ENCODE assay signal across 6 cellular contexts in the genomic region with DNA sequence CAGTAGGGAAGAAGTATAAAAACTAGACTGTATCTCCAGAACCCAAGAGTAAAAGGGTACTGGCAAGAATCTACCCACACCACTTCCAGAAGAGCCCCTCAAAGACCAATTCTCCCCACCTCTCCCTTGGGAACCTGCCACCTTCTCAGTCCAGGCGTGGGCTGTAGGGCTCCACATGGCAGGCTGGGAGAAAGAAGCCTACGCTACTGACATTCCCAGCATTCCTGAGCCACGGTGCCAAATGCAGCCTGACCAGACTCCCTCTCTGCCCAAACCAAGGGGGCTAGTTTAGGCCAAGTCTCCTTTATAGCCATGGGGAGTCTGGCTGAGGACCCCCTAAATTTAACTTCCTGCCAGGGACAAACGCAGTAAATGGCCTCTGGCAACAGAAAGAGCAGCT. TPM values are rescaled to one million over a fixed set of nuclear protein-coding genes. Genes with fewer than 3 reads are reported as not detected.
DNase-seq lines count a peak whose midpoint lies in the region; ATAC-seq and TF ChIP-seq lines count a peak whose summit lies in the region.

No MANE protein-coding gene starts in this region.

- no peak for ATAC-seq in lower lobe of right lung

- intact Hi-C loops in CD4-positive, alpha-beta memory T cell (cut with micrococcal nuclease): loop anchor here (5.0 to 10.0 kb wide), 4 partner anchors 191 to 446 kb away; partner anchors contain the start of genes AQP10, ATP8B2 and ZBTB7B
- intact Hi-C loops in activated CD4-positive, alpha-beta memory T cell treated with anti-CD3 and anti-CD28 coated beads for 36 hours (cut with micrococcal nuclease): loop anchor here (5.0 kb wide), 1 partner anchor 204 kb away; no protein-coding TSS in a partner anchor
- intact Hi-C loops in lower lobe of right lung (cut with DNase I): no loop called here

- H3K27ac Mint-ChIP-seq in CD4-positive, alpha-beta memory T cell: peak overlapping the region; percentile 2 to 88 (median 75)
- peak overlapping the region; percentile 86 for H3K27ac Mint-ChIP-seq in activated CD4-positive, alpha-beta memory T cell treated with anti-CD3 and anti-CD28 coated beads for 36 hours

- peaks cover 48% of the 10 kb centered on the region for H3K36me3 ChIP-seq in CD4-positive, alpha-beta memory T cell (ENCODE audit: insufficient read depth, low read length)
- H3K36me3 ChIP-seq in lower lobe of right lung: peaks cover 48% of the 10 kb centered on the region

- TF ChIP-seq CTCF in lower lobe of right lung (IDR thresholded peaks at IDR 0.05): no peak

- CTCF ChIA-PET in CD4-positive, alpha-beta memory T cell (lab: Charles Lee; ENCODE audit: partially characterized antibody): interaction anchor here (0.5 kb wide), 1 partner anchor 608 kb away, joined by 4 read pairs; no protein-coding TSS in a partner anchor
- CTCF ChIA-PET in activated CD4-positive, alpha-beta memory T cell treated with anti-CD3 and anti-CD28 coated beads for 36 hours (lab: Charles Lee): interaction anchor here (1.1 to 3.3 kb wide), 5 partner anchors 10 to 222 kb away, joined by 3 to 12 read pairs (median 9); no protein-coding TSS in a partner anchor

- H3K27me3 Mint-ChIP-seq in CD4-positive, alpha-beta memory T cell: no peaks in the 10 kb centered on the region
- no peaks in the 10 kb centered on the region for H3K27me3 Mint-ChIP-seq in activated CD4-positive, alpha-beta memory T cell treated with anti-CD3 and anti-CD28 coated beads for 36 hours

- H3K27me3 ChIP-seq in CD4-positive, alpha-beta memory T cell (ENCODE audit: insufficient read depth, low read length): no peaks in the 10 kb centered on the region
- no peaks in the 10 kb centered on the region for H3K27me3 ChIP-seq in lower lobe of right lung (ENCODE audit: low read depth)

- H3K36me3 Mint-ChIP-seq in CD4-positive, alpha-beta memory T cell: peaks cover 42 to 65% of the 10 kb centered on the region in 2 donors
- H3K36me3 Mint-ChIP-seq in activated CD4-positive, alpha-beta memory T cell treated with anti-CD3 and anti-CD28 coated beads for 36 hours: peaks cover 47% of the 10 kb centered on the region

- peak overlapping the region in 7 of 8 donors; percentile 11 to 95 (median 93) for H3K4me3 Mint-ChIP-seq in CD4-positive, alpha-beta memory T cell
- H3K4me3 Mint-ChIP-seq in activated CD4-positive, alpha-beta memory T cell treated with anti-CD3 and anti-CD28 coated beads for 36 hours: peak overlapping the region; percentile 88

- no peaks in the 10 kb centered on the region for H3K9me3 ChIP-seq in CD4-positive, alpha-beta memory T cell (ENCODE audit: control insufficient read depth in 1 of 2, low read length in 2 of 2)
- no peaks in the 10 kb centered on the region for H3K9me3 ChIP-seq in lower lobe of right lung

- H3K27ac ChIP-seq in CD4-positive, alpha-beta memory T cell (ENCODE audit: low read depth, low read length): peak overlapping the region; percentile 79
- H3K27ac ChIP-seq in lower lobe of right lung: peak overlapping the region; percentile 39

- peaks cover 0 to 2% (median 0%) of the 10 kb centered on the region in 8 donors for H3K9me3 Mint-ChIP-seq in CD4-positive, alpha-beta memory T cell
- H3K9me3 Mint-ChIP-seq in activated CD4-positive, alpha-beta memory T cell treated with anti-CD3 and anti-CD28 coated beads for 36 hours: no peaks in the 10 kb centered on the region

- H3K4me3 ChIP-seq in CD4-positive, alpha-beta memory T cell (ENCODE audit: low read length in 2 of 2): peak overlapping the region; percentile 2 to 83
- H3K4me3 ChIP-seq in lower lobe of right lung: peak overlapping the region; percentile 98

- peaks cover 27 to 51% (median 39%) of the 10 kb centered on the region in 4 donors for H3K4me1 Mint-ChIP-seq in CD4-positive, alpha-beta memory T cell
- peaks cover 28% of the 10 kb centered on the region for H3K4me1 Mint-ChIP-seq in activated CD4-positive, alpha-beta memory T cell treated with anti-CD3 and anti-CD28 coated beads for 36 hours (ENCODE audit: low read depth)

- peaks cover 38% of the 10 kb centered on the region for H3K4me1 ChIP-seq in CD4-positive, alpha-beta memory T cell (ENCODE audit: insufficient read depth, low read length)
- H3K4me1 ChIP-seq in lower lobe of right lung: peaks cover 35% of the 10 kb centered on the region

- no peak for DNase-seq in CD4-positive, alpha-beta memory T cell
- no peak for DNase-seq in activated CD4-positive, alpha-beta memory T cell treated with anti-CD3 and anti-CD28 coated beads for 36 hours
- no peak for DNase-seq in lower lobe of right lung
- no peak for DNase-seq in stimulated activated CD4-positive, alpha-beta T cell treated with anti-CD3 and anti-CD28 coated beads, Interleukin-2, amount 100 ng/mL, for 48 hours
- DNase-seq in NCI-H446 (lab: John Stamatoyannopoulos, UW): no peak
- no peak for DNase-seq in activated effector memory CD4-positive, alpha-beta T cell treated with Interleukin-2 at 50 U/mL for 16 hours

- POLR2A ChIA-PET in CD4-positive, alpha-beta memory T cell (lab: Charles Lee; ENCODE audit: partially characterized antibody): no interaction called here
- POLR2A ChIA-PET in activated CD4-positive, alpha-beta memory T cell treated with anti-CD3 and anti-CD28 coated beads for 36 hours (lab: Charles Lee): no interaction called here

RNA-seq across cellular contexts. Expression of gene UBE2Q1, which starts 2.0 kb away (rescaled TPM):
- total RNA-seq in CD4-positive, alpha-beta memory T cell: 100 to 1,000 TPM; 112 to 132 TPM
- polyA plus RNA-seq in CD4-positive, alpha-beta memory T cell: 10 to 100 TPM in 1 of 2 donors, 1 to 10 TPM in 1; 6.4 to 18.6 TPM
- total RNA-seq in activated CD4-positive, alpha-beta memory T cell treated with anti-CD3 and anti-CD28 coated beads for 36 hours: 10 to 100 TPM; 82.5 to 86.2 TPM
- 79.5 TPM for total RNA-seq in lower lobe of right lung

RNA-seq across cellular contexts. Expression of gene CHRNB2, which starts 11.2 kb away (rescaled TPM):
- total RNA-seq in CD4-positive, alpha-beta memory T cell: not detected
- polyA plus RNA-seq in CD4-positive, alpha-beta memory T cell: not detected
- total RNA-seq in activated CD4-positive, alpha-beta memory T cell treated with anti-CD3 and anti-CD28 coated beads for 36 hours: not detected
- total RNA-seq in lower lobe of right lung: not detected

RNA-seq across cellular contexts. Expression of gene ADAR, which starts 51.6 kb away (rescaled TPM):
- 100 to 1,000 TPM; 240 to 247 TPM for total RNA-seq in CD4-positive, alpha-beta memory T cell
- 100 to 1,000 TPM in 1 of 2 donors, 10 to 100 TPM in 1; 64.4 to 162 TPM for polyA plus RNA-seq in CD4-positive, alpha-beta memory T cell
- 100 to 1,000 TPM; 270 to 289 TPM for total RNA-seq in activated CD4-positive, alpha-beta memory T cell treated with anti-CD3 and anti-CD28 coated beads for 36 hours
- 202 TPM for total RNA-seq in lower lobe of right lung

RNA-seq across cellular contexts. Expression of gene SHE, which starts 54.2 kb away (rescaled TPM):
- total RNA-seq in CD4-positive, alpha-beta memory T cell: not detected
- polyA plus RNA-seq in CD4-positive, alpha-beta memory T cell: not detected
- under 1 TPM in 1 of 2 experiments, not detected in 1; 0.07 TPM for total RNA-seq in activated CD4-positive, alpha-beta memory T cell treated with anti-CD3 and anti-CD28 coated beads for 36 hours
- total RNA-seq in lower lobe of right lung: 40.1 TPM

RNA-seq across cellular contexts. Expression of gene TDRD10, which starts 54.4 kb away (rescaled TPM):
- total RNA-seq in CD4-positive, alpha-beta memory T cell: not detected
- not detected for polyA plus RNA-seq in CD4-positive, alpha-beta memory T cell
- total RNA-seq in activated CD4-positive, alpha-beta memory T cell treated with anti-CD3 and anti-CD28 coated beads for 36 hours: not detected
- 20.2 TPM for total RNA-seq in lower lobe of right lung
